8 cellular contexts compared by ENCODE assay signal in genomic region chr15:31352911-31353811, GRCh38. TPM values are rescaled to one million over a fixed set of nuclear protein-coding genes. Genes with fewer than 3 reads are reported as not detected.
DNase-seq lines count a peak whose midpoint lies in the region; ATAC-seq, FAIRE-seq and TF ChIP-seq lines count a peak whose summit lies in the region.

No MANE protein-coding gene starts in this region.

- H3K27ac Mint-ChIP-seq in stimulated activated memory B cell treated with anti-CD40 and anti-IgM and Interleukin-4, amounts not matched to agents 10 μg/mL and 1 μg/mL and 100 μg/mL, for 72 hours, result peak overlapping the region; percentile 91

- H4K20me1 ChIP-seq in GM12878 (ENCODE audit: control insufficient read depth, insufficient read depth), result no peaks in the 10 kb centered on the region

- peaks cover 96% of the 10 kb centered on the region for H3K79me2 ChIP-seq in GM12878 (ENCODE audit: control insufficient read depth, insufficient read depth, low read length)

- peak; percentile 36 for DNase-seq in COR-L47 (lab: John Stamatoyannopoulos, UW)
- DNase-seq in RPMI7951 (ENCODE audit: low read depth), result peak; percentile 97
- DNase-seq in GM12878 (ENCODE audit: low read depth, low spot score), result peak; percentile 83
- DNase-seq in kidney, result no peak
- no peak for DNase-seq in GM19240 (ENCODE audit: insufficient read length, low spot score)

- H3K36me3 Mint-ChIP-seq in stimulated activated memory B cell treated with anti-CD40 and anti-IgM and Interleukin-4, amounts not matched to agents 10 μg/mL and 1 μg/mL and 100 μg/mL, for 72 hours, result peaks cover 50% of the 10 kb centered on the region

- TF ChIP-seq RAD21 in GM12878 (IDR thresholded peaks at IDR 0.05; ENCODE audit: insufficient read depth, low read depth, low read length), result no peak

- BruUV-seq in GM12878 (replicated peaks; lab: Mats Ljungman, UMichigan), result no TSS peak

- POLR2A ChIA-PET in GM12878 (lab: Charles Lee), result interaction anchor here (0.7 to 2.3 kb wide), 11 partner anchors 10 to 97 kb away, joined by 3 to 16 read pairs (median 5); partner anchors contain the start of gene KLF13

- H3K9me3 ChIP-seq in GM12878 (replicated peaks; ENCODE audit: control insufficient read depth, insufficient read depth, low read length), result no peaks in the 10 kb centered on the region; the same call in 2 of the 3 replicates
- H3K9me3 ChIP-seq in kidney (ENCODE audit: control insufficient read depth in 1 of 2, low read length in 2 of 2), result no peaks in the 10 kb centered on the region

- RAD21 ChIA-PET in GM12878 (lab: Charles Lee; ENCODE audit: unreplicated experiment), result interaction anchor here (0.7 to 2.7 kb wide), 21 partner anchors 8 to 151 kb away, joined by 3 to 26 read pairs (median 4); partner anchors contain the start of gene KLF13

- H3K4me2 ChIP-seq in GM12878 (ENCODE audit: control insufficient read depth, insufficient read depth), result peak overlapping the region; percentile 67

- peak; percentile 76 for ATAC-seq in GM19324 (IDR thresholded peaks at IDR 0.05; ENCODE audit: low FRiP score, unreplicated experiment)
- ATAC-seq in HG03354 (IDR thresholded peaks at IDR 0.05; ENCODE audit: poor library complexity, severe bottlenecking, unreplicated experiment), result peak; percentile 75
- ATAC-seq in GM12878, result peak; percentile 87
- peak; percentile 90 for ATAC-seq in stimulated activated memory B cell treated with anti-CD40 and anti-IgM and Interleukin-4, amounts not matched to agents 10 μg/mL and 1 μg/mL and 100 μg/mL, for 72 hours

- H3K9me3 Mint-ChIP-seq in stimulated activated memory B cell treated with anti-CD40 and anti-IgM and Interleukin-4, amounts not matched to agents 10 μg/mL and 1 μg/mL and 100 μg/mL, for 72 hours, result no peaks in the 10 kb centered on the region

- H3K27ac ChIP-seq in GM12878 (ENCODE audit: control insufficient read depth, insufficient read depth) (peak overlapping the region; percentile 93), kidney (ENCODE audit: low read depth in 2 of 2, low read length in 2 of 2) (peak overlapping the region; percentile 91 to 94)

- peaks cover 96% of the 10 kb centered on the region for H3K4me1 Mint-ChIP-seq in stimulated activated memory B cell treated with anti-CD40 and anti-IgM and Interleukin-4, amounts not matched to agents 10 μg/mL and 1 μg/mL and 100 μg/mL, for 72 hours

- TF ChIP-seq CTCF in GM12878 (IDR thresholded peaks at IDR 0.05 in 2 of 3, conservative IDR thresholded peaks at IDR 0.05 in 1 of 3; ENCODE audit: control insufficient read depth in 2 of 3, extremely low read depth in 1 of 3, insufficient read depth in 1 of 3, low read depth in 3 of 3, low read length in 3 of 3), result peak in 2 of 3 experiments; percentile 7 to 22; a peak in 2 of 6 replicates
- no peak for TF ChIP-seq CTCF in kidney (IDR thresholded peaks at IDR 0.05; ENCODE audit: borderline replicate concordance, extremely low read depth, insufficient read depth)

- peak overlapping the region; percentile 52; the same call in 1 of the 2 replicates for H3K4me3 ChIP-seq in GM12878
- peak overlapping the region in 1 of 2 donors; percentile 32 for H3K4me3 ChIP-seq in kidney (ENCODE audit: low read length in 2 of 2)

- H3K4me3 Mint-ChIP-seq in stimulated activated memory B cell treated with anti-CD40 and anti-IgM and Interleukin-4, amounts not matched to agents 10 μg/mL and 1 μg/mL and 100 μg/mL, for 72 hours, result peak overlapping the region; percentile 74

- TF ChIP-seq POLR2A in GM12878 (IDR thresholded peaks at IDR 0.05; ENCODE audit: low read depth, low read length), result peak; percentile 48; the same call in 1 of the 2 replicates

- 18% methylated on average over 14 of the region's 14 CpGs for WGBS in GM12878 (ENCODE audit: insufficient coverage, insufficient replicate concordance, low lambda C conversion rate, missing lambda C conversion rate)

- H3K4me1 ChIP-seq in GM12878 (ENCODE audit: control insufficient read depth, insufficient read depth, low read length) (peaks cover 89% of the 10 kb centered on the region), kidney (ENCODE audit: control insufficient read depth in 1 of 2, insufficient read depth in 1 of 2, low read depth in 1 of 2, low read length in 2 of 2) (peaks cover 69 to 75% of the 10 kb centered on the region in 2 donors)

- CTCF ChIA-PET in GM12878 (lab: Yijun Ruan, JAX), result interaction anchor here (0.7 to 2.9 kb wide), 8 partner anchors 12 to 139 kb away, joined by 3 to 41 read pairs (median 5); no protein-coding TSS in a partner anchor

- in situ Hi-C loops in GM12878 (cut with MboI), result no loop called here

- no peaks in the 10 kb centered on the region for H3K27me3 ChIP-seq in GM12878 (replicated peaks in 1 of 2; ENCODE audit: control insufficient read depth in 2 of 2, insufficient read depth in 2 of 2, low read length in 1 of 2)

- SMC1A ChIA-PET in GM12878 (lab: Charles Lee; ENCODE audit: uncharacterized antibody, unreplicated experiment), result interaction anchor here (0.7 to 3.4 kb wide), 20 partner anchors 9 to 153 kb away, joined by 3 to 16 read pairs (median 6); no protein-coding TSS in a partner anchor

- no peak overlapping the region for H2AFZ ChIP-seq in GM12878 (ENCODE audit: control insufficient read depth, low read depth, low read length)

- intact Hi-C loops in GM12878 (cut with micrococcal nuclease; ENCODE audit: unreplicated experiment) (no loop called here), kidney (cut with DNase I) (loop anchor here (10.0 kb wide), 1 partner anchor 132 kb away; no protein-coding TSS in a partner anchor)

- FAIRE-seq in GM12878 (lab: Jason Lieb, UNC) (peak; percentile 57), kidney (lab: Jason Lieb, UNC) (no peak)

- H3K9ac ChIP-seq in GM12878 (ENCODE audit: control insufficient read depth, insufficient read depth, low read length) (peak overlapping the region; percentile 67), kidney (ENCODE audit: low read length in 2 of 2) (peak overlapping the region in 1 of 2 donors; percentile 66)

- H3K27me3 Mint-ChIP-seq in stimulated activated memory B cell treated with anti-CD40 and anti-IgM and Interleukin-4, amounts not matched to agents 10 μg/mL and 1 μg/mL and 100 μg/mL, for 72 hours, result no peaks in the 10 kb centered on the region

- TF ChIP-seq EP300 in GM12878 (IDR thresholded peaks at IDR 0.05; ENCODE audit: borderline replicate concordance in 1 of 2, control insufficient read depth in 1 of 2, low read depth in 2 of 2, low read length in 2 of 2), result peak; percentile 57 to 70; a peak in 3 of 4 replicates

- H3K36me3 ChIP-seq in GM12878 (ENCODE audit: control insufficient read depth in 2 of 2, insufficient read depth in 2 of 2, low read length in 1 of 2) (peaks cover 22 to 25% of the 10 kb centered on the region in 2 experiments; a peak in 3 of 4 replicates), kidney (ENCODE audit: control insufficient read depth in 1 of 2, insufficient read depth in 2 of 2, low read length in 2 of 2) (peaks cover 0 to 6% of the 10 kb centered on the region in 2 donors)

TF ChIP-seq in GM12878, 131 proteins besides CTCF, POLR2A, EP300 and RAD21 (continues in another document):
- TF ChIP-seq DPF2 (IDR thresholded peaks at IDR 0.05), result peak; percentile 95
- peak; percentile 13 for TF ChIP-seq SP1 (IDR thresholded peaks at IDR 0.05; ENCODE audit: low read depth, low read length)
- TF ChIP-seq SREBF1 (IDR thresholded peaks at IDR 0.05; ENCODE audit: low read length), result no peak

RNA-seq across cellular contexts. Expression of gene KLF13, which starts 26.5 kb away (rescaled TPM):
- 60.3 and 75.6 TPM in 2 replicates for total RNA-seq in RPMI7951 (2014; rRNA removed; shearing (Covaris generic))
- total RNA-seq in GM12878 (2013; cell fraction: nucleolus; rRNA removed), result 47.3 and 48.6 TPM in 2 replicates
- total RNA-seq in GM12878 (2014; rRNA removed) (49.3 and 51.8 TPM in 2 replicates), GM12878 (2014; rRNA removed; fragmentation: Illumina TruSeq; extraction: Trizol) (64.7 and 65.1 TPM in 2 replicates), GM12878 (2021) (109 and 112 TPM in 2 replicates), kidney (123 TPM)
- 21.1 TPM for polyA plus RNA-seq in GM12878 (2011; ENCODE audit: low read depth)
- polyA plus RNA-seq in GM12878 (2011; rRNA removed) (71.9 and 72.0 TPM in 2 replicates), GM12878 (2014; fragmentation: Illumina TruSeq; extraction: Trizol) (42.3 and 48.2 TPM in 2 replicates), GM12878 (2014; fragmentation: Nextera tagmentation; extraction: Ambion mirVana) (10 to 100 TPM; 31.1 to 63.1 TPM), GM12878 (2014; rRNA removed) (51.0 and 52.4 TPM in 2 replicates), GM12878 (2016; fragmentation: Nextera tagmentation; extraction: Ambion mirVana) (10 to 100 TPM; 20.3 to 24.4 TPM), kidney (ENCODE audit: insufficient read depth, low read depth, low replicate concordance) (55.5 TPM)
- 40.2 and 46.9 TPM in 2 replicates for polyA plus RNA-seq in GM12878 (2011; cell fraction: cytosol; rRNA removed)
- polyA plus RNA-seq in GM12878 (2011; cell fraction: nucleus; rRNA removed), result 35.3 and 41.2 TPM in 2 replicates
- polyA plus RNA-seq in GM12878 (2012), result 50.2 and 70.7 TPM in 2 replicates
- polyA minus RNA-seq in GM12878 (2011; rRNA and poly(A)+ RNA removed), result 55.7 and 58.5 TPM in 2 replicates
- polyA minus RNA-seq in GM12878 (2011; cell fraction: cytosol; rRNA and poly(A)+ RNA removed), result 23.3 and 37.1 TPM in 2 replicates
- 10.3 and 17.7 TPM in 2 replicates for polyA minus RNA-seq in GM12878 (2011; cell fraction: nucleus; rRNA and poly(A)+ RNA removed)

Comparison
In these comparisons a context has a peak if more than half of its experiments do, and no peak if none do; other contexts are left out.
1. DNase-seq: peak in COR-L47 (single experiment), RPMI7951 (single experiment) and GM12878 (single experiment); none in kidney (single experiment) and GM19240 (single experiment).
2. Peak in every context shown above with its lines, with median percentiles within 50 percentile points of each other: ATAC-seq.